Comparison of ENCODE assay signal across 8 cellular contexts in the genomic region with DNA sequence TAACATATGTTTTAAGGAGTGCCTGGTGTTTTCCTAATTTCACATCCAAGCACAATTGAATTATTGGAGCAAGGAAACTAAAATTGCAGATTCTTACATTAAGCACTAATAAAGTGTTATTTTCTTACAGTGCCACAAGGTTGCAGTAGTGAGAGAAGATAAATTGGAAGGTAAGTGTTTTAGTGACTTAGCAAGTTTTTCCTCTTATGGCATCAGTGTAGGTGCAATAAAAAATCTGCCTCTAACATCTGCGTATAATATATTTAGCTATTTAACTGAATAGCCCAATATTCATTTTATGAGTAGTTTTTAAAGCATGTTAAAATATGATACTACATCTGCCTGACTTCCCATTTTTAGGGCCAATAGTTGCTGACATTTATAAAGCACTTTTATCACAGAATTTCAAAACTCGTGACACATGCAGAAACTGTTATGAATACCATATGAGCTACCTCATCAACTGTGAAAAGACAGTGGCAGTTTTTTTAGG. TPM values are rescaled to one million over a fixed set of nuclear protein-coding genes. Genes with fewer than 3 reads are reported as not detected.
A peak's percentile ranks its signal among the peaks of the same experiment; 100 is the strongest.
DNase-seq lines count a peak whose midpoint lies in the region; ATAC-seq and TF ChIP-seq lines count a peak whose summit lies in the region.

No MANE protein-coding gene starts in this region.

- intact Hi-C loops in posterior vena cava (cut with DNase I) = loop anchor here (5.0 to 10.0 kb wide), 2 partner anchors 113 to 116 kb away; no protein-coding TSS in a partner anchor

- H3K36me3 ChIP-seq in BE2C = peaks cover 42% of the 10 kb centered on the region

- no peaks in the 10 kb centered on the region for H3K9me3 ChIP-seq in BE2C

- no peaks in the 10 kb centered on the region for H3K4me1 ChIP-seq in BE2C

- H3K4me3 ChIP-seq in BE2C (ENCODE audit: low read depth, low read length) (no peak overlapping the region), astrocyte of the spinal cord (ENCODE audit: low read depth, low read length) (no peak overlapping the region)
- H3K4me3 ChIP-seq in Jurkat, Clone E6-1 (ENCODE audit: low read length) = no peak overlapping the region

- no peaks in the 10 kb centered on the region for H3K27me3 ChIP-seq in BE2C

- TF ChIP-seq CTCF in BE2C (IDR thresholded peaks at IDR 0.05; ENCODE audit: low read depth, low read length) = peak; percentile 52
- peak; percentile 52 for TF ChIP-seq CTCF in astrocyte of the spinal cord (IDR thresholded peaks at IDR 0.05; ENCODE audit: low read depth, low read length)

- DNase-seq in BE2C = no peak
- DNase-seq in Jurkat, Clone E6-1 (ENCODE audit: low read depth, low spot score) = peak; percentile 42
- peak; percentile 75 for DNase-seq in astrocyte of the spinal cord (ENCODE audit: low read depth, low spot score)
- peak; percentile 54 for DNase-seq in kidney tubule cell (ENCODE audit: low spot score)
- DNase-seq in posterior vena cava (ENCODE audit: low spot score) = no peak
- no peak for DNase-seq in COLO829 (ENCODE audit: low spot score)

- ATAC-seq in HG03108 (IDR thresholded peaks at IDR 0.05; ENCODE audit: unreplicated experiment) = no peak
- no peak for ATAC-seq in HG02884 (IDR thresholded peaks at IDR 0.05; ENCODE audit: unreplicated experiment)

- in situ Hi-C loops in astrocyte of the spinal cord (cut with HindIII; ENCODE audit: low sequenced_read_pairs) = no loop called here

RNA-seq across cellular contexts. Expression of a gene that starts 19.0 kb away (rescaled TPM):
- 4.9 TPM for polyA plus RNA-seq in BE2C (2012; ENCODE audit: insufficient read depth, insufficient read length, low read depth)
- polyA plus RNA-seq in Jurkat, Clone E6-1 (2012; ENCODE audit: insufficient read depth, insufficient read length) = 54.3 TPM
- total RNA-seq in posterior vena cava = 10 to 100 TPM; 15.2 to 16.1 TPM

Comparison
In these comparisons a context has a peak if more than half of its experiments do, and no peak if none do; other contexts are left out.
1. DNase-seq: peak in Jurkat, Clone E6-1 (single experiment), astrocyte of the spinal cord (single experiment) and kidney tubule cell (single experiment); none in BE2C (single experiment), posterior vena cava (single experiment) and COLO829 (single experiment).